ENCODE assay signal across 14 cellular contexts in genomic region chr13:40582531-40582930, GRCh38.
DNase-seq lines count a peak whose midpoint lies in the region; ATAC-seq and TF ChIP-seq lines count a peak whose summit lies in the region.
"Had no signal": no experiment of that assay in that cellular context is flagged by ENCODE, and none has a peak within 500 bp of the region (broad histone marks: within the 10 kb centered on the region; RNA-seq: fewer than 3 reads in every experiment).

No MANE protein-coding gene starts in this region.

- H3K4me3 Mint-ChIP-seq in activated T-cell treated with anti-CD3 and anti-CD28 coated beads, Interleukin-2, amount 50 U/mL, for 24 hours: no peak overlapping the region
- peak overlapping the region in 5 of 7 donors; percentile 3 to 22 (median 15) for H3K4me3 Mint-ChIP-seq in CD8-positive, alpha-beta memory T cell
- H3K4me3 Mint-ChIP-seq in activated T-helper 17 cell treated with anti-CD3 and anti-CD28 coated beads, Interleukin-2, amount 50 U/mL, for 72 hours: peak overlapping the region; percentile 5
- peak overlapping the region in 9 of 10 donors; percentile 21 to 54 (median 33) for H3K4me3 Mint-ChIP-seq in naive thymus-derived CD8-positive, alpha-beta T cell

- no peaks in the 10 kb centered on the region for H3K27me3 Mint-ChIP-seq in activated T-cell treated with anti-CD3 and anti-CD28 coated beads, Interleukin-2, amount 50 U/mL, for 24 hours
- H3K27me3 Mint-ChIP-seq in CD8-positive, alpha-beta memory T cell: peaks cover 0 to 2% of the 10 kb centered on the region in 2 donors
- no peaks in the 10 kb centered on the region for H3K27me3 Mint-ChIP-seq in activated T-helper 17 cell treated with anti-CD3 and anti-CD28 coated beads, Interleukin-2, amount 50 U/mL, for 72 hours
- no peaks in the 10 kb centered on the region for H3K27me3 Mint-ChIP-seq in naive thymus-derived CD8-positive, alpha-beta T cell

- H3K9me3 ChIP-seq in CD8-positive, alpha-beta memory T cell (ENCODE audit: low read length): peaks cover 3% of the 10 kb centered on the region
- peaks cover 0 to 16% (median 7%) of the 10 kb centered on the region in 12 donors for H3K9me3 ChIP-seq in heart left ventricle

- intact Hi-C loops in heart left ventricle (cut with DNase I): loop anchor here in 2 of 10 donors (10.0 kb wide), 3 partner anchors 82 to 508 kb away; partner anchors contain the start of gene FOXO1 (in 1 of the 2)

- no peak for ATAC-seq in activated T-helper 17 cell treated with anti-CD3 and anti-CD28 coated beads, Interleukin-2, amount 50 U/mL, for 72 hours (replicated peaks)
- ATAC-seq in naive thymus-derived CD8-positive, alpha-beta T cell: no peak
- no peak for ATAC-seq in heart left ventricle

- POLR2A ChIA-PET in CD8-positive, alpha-beta memory T cell (lab: Charles Lee): no interaction called here
- POLR2A ChIA-PET in naive thymus-derived CD8-positive, alpha-beta T cell (lab: Charles Lee): interaction anchor here (0.8 kb wide), 1 partner anchor 9 kb away, joined by 3 read pairs; no protein-coding TSS in a partner anchor

- no peak overlapping the region for H3K4me3 ChIP-seq in CD8-positive, alpha-beta memory T cell (ENCODE audit: low read length)
- no peak overlapping the region for H3K4me3 ChIP-seq in heart left ventricle

- no peaks in the 10 kb centered on the region for H3K27me3 ChIP-seq in CD8-positive, alpha-beta memory T cell (ENCODE audit: insufficient read depth, low read length, poor library complexity, severe bottlenecking)
- H3K27me3 ChIP-seq in heart left ventricle: no peaks in the 10 kb centered on the region

- WGBS in heart left ventricle, 4 donors: 97 to 100% (median 98%) methylated on average over 2 of the region's 2 CpGs

- TF ChIP-seq POLR2A in heart left ventricle (IDR thresholded peaks at IDR 0.05): no peak

- peaks cover 7% of the 10 kb centered on the region for H3K9me3 Mint-ChIP-seq in activated T-cell treated with anti-CD3 and anti-CD28 coated beads, Interleukin-2, amount 50 U/mL, for 24 hours
- peaks cover 2 to 8% (median 5%) of the 10 kb centered on the region in 5 donors for H3K9me3 Mint-ChIP-seq in CD8-positive, alpha-beta memory T cell
- peaks cover 6% of the 10 kb centered on the region for H3K9me3 Mint-ChIP-seq in activated T-helper 17 cell treated with anti-CD3 and anti-CD28 coated beads, Interleukin-2, amount 50 U/mL, for 72 hours
- peaks cover 0 to 14% (median 10%) of the 10 kb centered on the region in 9 donors for H3K9me3 Mint-ChIP-seq in naive thymus-derived CD8-positive, alpha-beta T cell

- no peak for TF ChIP-seq CTCF in GM13977 (IDR thresholded peaks at IDR 0.05; ENCODE audit: extremely low read depth, insufficient read depth, missing control alignments)
- no peak for TF ChIP-seq CTCF in heart left ventricle (IDR thresholded peaks at IDR 0.05)

- peaks cover 94% of the 10 kb centered on the region for H3K4me1 Mint-ChIP-seq in activated T-cell treated with anti-CD3 and anti-CD28 coated beads, Interleukin-2, amount 50 U/mL, for 24 hours (ENCODE audit: low read depth)
- H3K4me1 Mint-ChIP-seq in CD8-positive, alpha-beta memory T cell: peaks cover 79 to 95% (median 94%) of the 10 kb centered on the region in 3 donors
- H3K4me1 Mint-ChIP-seq in activated T-helper 17 cell treated with anti-CD3 and anti-CD28 coated beads, Interleukin-2, amount 50 U/mL, for 72 hours: peaks cover 68% of the 10 kb centered on the region
- H3K4me1 Mint-ChIP-seq in naive thymus-derived CD8-positive, alpha-beta T cell: peaks cover 58 to 94% (median 92%) of the 10 kb centered on the region in 4 donors

- H3K36me3 Mint-ChIP-seq in activated T-cell treated with anti-CD3 and anti-CD28 coated beads, Interleukin-2, amount 50 U/mL, for 24 hours (ENCODE audit: low read depth): peaks cover 43% of the 10 kb centered on the region
- H3K36me3 Mint-ChIP-seq in CD8-positive, alpha-beta memory T cell: peaks cover 9 to 11% (median 11%) of the 10 kb centered on the region in 3 donors
- H3K36me3 Mint-ChIP-seq in activated T-helper 17 cell treated with anti-CD3 and anti-CD28 coated beads, Interleukin-2, amount 50 U/mL, for 72 hours (ENCODE audit: low read depth): peaks cover 11% of the 10 kb centered on the region
- peaks cover 10 to 13% (median 13%) of the 10 kb centered on the region in 3 donors for H3K36me3 Mint-ChIP-seq in naive thymus-derived CD8-positive, alpha-beta T cell

- DNase-seq in activated T-cell treated with anti-CD3 and anti-CD28 coated beads, Interleukin-2, amount 50 U/mL, for 24 hours: no peak
- DNase-seq in activated T-cell treated with anti-CD3 and anti-CD28 coated beads for 4 hours (no peak), NCI-H510A (lab: John Stamatoyannopoulos, UW) (no peak), GM13977 (ENCODE audit: low spot score) (no peak), heart left ventricle (no peak)
- DNase-seq in CD8-positive, alpha-beta memory T cell: no peak
- no peak for DNase-seq in naive thymus-derived CD8-positive, alpha-beta T cell
- DNase-seq: GOT3, NCI-H1048, NCI-H1694 treated with DMSO at 0.1 percent for 48 hours, NCI-H446 treated with DMSO at 0.1 percent for 48 hours, NCI-H774, SHP77 had no signal

- in situ Hi-C loops in GM13977 (cut with MboI; ENCODE audit: low pct_unique_long_range_greater_than_20kb, low sequenced_read_pairs, unreplicated experiment): no loop called here

- H3K27ac ChIP-seq in CD8-positive, alpha-beta memory T cell (ENCODE audit: low read depth, low read length): no peak overlapping the region
- no peak overlapping the region for H3K27ac ChIP-seq in heart left ventricle

- H3K4me1 ChIP-seq in CD8-positive, alpha-beta memory T cell (ENCODE audit: insufficient read depth, low read length): peaks cover 76% of the 10 kb centered on the region
- peaks cover 14 to 84% (median 59%) of the 10 kb centered on the region in 12 donors for H3K4me1 ChIP-seq in heart left ventricle

- no peaks in the 10 kb centered on the region for H3K36me3 ChIP-seq in CD8-positive, alpha-beta memory T cell (ENCODE audit: insufficient read depth, low read length)
- no peaks in the 10 kb centered on the region for H3K36me3 ChIP-seq in heart left ventricle

- CTCF ChIA-PET in CD8-positive, alpha-beta memory T cell (lab: Charles Lee): no interaction called here

- peak overlapping the region; percentile 72 for H3K27ac Mint-ChIP-seq in activated T-cell treated with anti-CD3 and anti-CD28 coated beads, Interleukin-2, amount 50 U/mL, for 24 hours
- H3K27ac Mint-ChIP-seq in CD8-positive, alpha-beta memory T cell: peak overlapping the region in 3 of 8 donors; percentile 18 to 80 (median 21)
- H3K27ac Mint-ChIP-seq in activated T-helper 17 cell treated with anti-CD3 and anti-CD28 coated beads, Interleukin-2, amount 50 U/mL, for 72 hours: peak overlapping the region; percentile 46
- H3K27ac Mint-ChIP-seq in naive thymus-derived CD8-positive, alpha-beta T cell: peak overlapping the region in 8 of 10 donors; percentile 4 to 93 (median 57)
